In the genomic region with DNA sequence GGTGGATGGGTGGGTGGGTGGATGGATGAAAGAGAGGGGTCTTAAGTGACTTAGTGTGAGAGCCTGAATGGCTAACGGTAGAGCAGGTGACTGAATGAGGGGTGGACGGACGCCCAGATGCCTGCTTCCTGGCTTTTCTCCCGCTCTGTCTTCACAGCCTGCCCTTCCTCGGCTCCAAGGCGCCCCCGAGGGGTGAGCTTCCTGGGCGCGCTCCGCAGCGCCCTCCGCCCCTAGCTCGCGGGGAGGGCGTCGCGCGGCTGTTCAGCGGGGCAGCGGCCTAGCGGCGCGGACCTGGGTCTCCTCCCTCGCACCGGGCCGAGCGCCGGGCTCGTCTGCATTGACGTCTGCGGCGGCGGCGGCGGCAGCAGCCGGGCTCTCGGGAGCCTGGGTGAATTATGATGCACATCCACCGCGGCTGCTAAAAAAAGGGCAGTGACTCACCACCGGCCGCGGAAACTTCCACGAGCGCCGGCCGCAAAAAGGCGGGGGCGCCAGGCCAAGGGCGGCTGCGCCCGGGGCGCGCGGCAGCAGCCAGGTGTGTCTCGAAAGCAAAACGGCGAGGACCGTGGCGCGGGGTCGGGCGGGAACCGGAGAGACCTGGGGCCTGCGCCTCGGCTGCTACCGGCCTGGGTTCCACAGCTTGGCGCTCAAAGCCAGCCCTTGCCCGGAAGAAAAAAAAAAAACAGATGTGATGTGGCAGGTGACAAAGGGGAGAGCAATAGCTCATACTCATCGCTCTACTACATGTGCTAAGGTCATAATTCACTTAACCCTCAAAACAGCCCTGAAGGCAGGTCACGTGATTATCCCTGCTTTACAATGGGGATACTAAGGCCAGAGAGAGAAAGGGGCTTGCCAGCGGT, we compare ENCODE assay signal across 8 cellular contexts.
DNase-seq lines count a peak whose midpoint lies in the region; ATAC-seq and TF ChIP-seq lines count a peak whose summit lies in the region.

No MANE protein-coding gene starts in this region.

- peaks cover 5 to 10% (median 6%) of the 10 kb centered on the region in 4 donors for H3K4me1 Mint-ChIP-seq in CD4-positive, alpha-beta memory T cell
- H3K4me1 Mint-ChIP-seq in activated naive CD4-positive, alpha-beta T cell treated with anti-CD3 and anti-CD28 coated beads, Interleukin-2, amount 50 U/mL, for 24 hours: peaks cover 15% of the 10 kb centered on the region

- CTCF ChIA-PET in CD4-positive, alpha-beta memory T cell (lab: Charles Lee; ENCODE audit: partially characterized antibody): no interaction called here

- no peak overlapping the region for H3K27ac ChIP-seq in CD4-positive, alpha-beta memory T cell (ENCODE audit: low read depth, low read length)
- no peak overlapping the region for H3K27ac ChIP-seq in RWPE2 (ENCODE audit: poor library complexity, severe bottlenecking)
- H3K27ac ChIP-seq in osteoblast (ENCODE audit: low read depth, low read length): peak overlapping the region; percentile 79
- H3K27ac ChIP-seq in temporal lobe (ENCODE audit: low read depth, low read length): peak overlapping the region; percentile 27

- peak; percentile 51 for TF ChIP-seq CTCF in RWPE2 (IDR thresholded peaks at IDR 0.05; ENCODE audit: poor library complexity, severe bottlenecking)
- TF ChIP-seq CTCF in osteoblast (IDR thresholded peaks at IDR 0.05; ENCODE audit: extremely low read depth, low read depth, low read length): no peak

- H3K27ac Mint-ChIP-seq in CD4-positive, alpha-beta memory T cell: peak overlapping the region in 3 of 7 donors; percentile 7 to 25 (median 8)
- H3K27ac Mint-ChIP-seq in activated naive CD4-positive, alpha-beta T cell treated with anti-CD3 and anti-CD28 coated beads, Interleukin-2, amount 50 U/mL, for 24 hours: peak overlapping the region; percentile 83

- H3K27me3 Mint-ChIP-seq in CD4-positive, alpha-beta memory T cell: peaks cover 11 to 19% of the 10 kb centered on the region in 2 donors
- H3K27me3 Mint-ChIP-seq in activated naive CD4-positive, alpha-beta T cell treated with anti-CD3 and anti-CD28 coated beads, Interleukin-2, amount 50 U/mL, for 24 hours: peaks cover 19% of the 10 kb centered on the region

- POLR2A ChIA-PET in CD4-positive, alpha-beta memory T cell (lab: Charles Lee; ENCODE audit: partially characterized antibody): no interaction called here

- H3K4me3 ChIP-seq in CD4-positive, alpha-beta memory T cell (ENCODE audit: low read length in 2 of 2): peak overlapping the region in 1 of 2 donors; percentile 14
- H3K4me3 ChIP-seq in RWPE2 (ENCODE audit: severe bottlenecking): peak overlapping the region; percentile 28
- peak overlapping the region; percentile 67 for H3K4me3 ChIP-seq in osteoblast (ENCODE audit: insufficient read depth, low read length)

- H3K4me1 ChIP-seq in CD4-positive, alpha-beta memory T cell (ENCODE audit: insufficient read depth, low read length): peaks cover 3% of the 10 kb centered on the region
- H3K4me1 ChIP-seq in RWPE2 (ENCODE audit: insufficient read depth, poor library complexity, severe bottlenecking) (peaks cover 6% of the 10 kb centered on the region), osteoblast (ENCODE audit: insufficient read depth, low read length) (peaks cover 20% of the 10 kb centered on the region)

- H3K36me3 Mint-ChIP-seq in CD4-positive, alpha-beta memory T cell: no peaks in the 10 kb centered on the region
- H3K36me3 Mint-ChIP-seq in activated naive CD4-positive, alpha-beta T cell treated with anti-CD3 and anti-CD28 coated beads, Interleukin-2, amount 50 U/mL, for 24 hours: no peaks in the 10 kb centered on the region

- no peaks in the 10 kb centered on the region for H3K36me3 ChIP-seq in CD4-positive, alpha-beta memory T cell (ENCODE audit: insufficient read depth, low read length)
- no peaks in the 10 kb centered on the region for H3K36me3 ChIP-seq in RWPE2 (ENCODE audit: low read depth)
- H3K36me3 ChIP-seq in osteoblast (ENCODE audit: insufficient read depth, low read length): no peaks in the 10 kb centered on the region

- peak overlapping the region; percentile 90 for H2AFZ ChIP-seq in osteoblast (ENCODE audit: low read length)

- peaks cover 4% of the 10 kb centered on the region for H3K27me3 ChIP-seq in CD4-positive, alpha-beta memory T cell (ENCODE audit: insufficient read depth, low read length)
- no peaks in the 10 kb centered on the region for H3K27me3 ChIP-seq in RWPE2 (ENCODE audit: insufficient read depth, poor library complexity, severe bottlenecking)
- H3K27me3 ChIP-seq in osteoblast (ENCODE audit: insufficient read depth, low read length): no peaks in the 10 kb centered on the region

- H3K4me3 Mint-ChIP-seq in CD4-positive, alpha-beta memory T cell: peak overlapping the region; percentile 58 to 77 (median 65)
- H3K4me3 Mint-ChIP-seq in activated naive CD4-positive, alpha-beta T cell treated with anti-CD3 and anti-CD28 coated beads, Interleukin-2, amount 50 U/mL, for 24 hours: peak overlapping the region; percentile 54

- no peaks in the 10 kb centered on the region for H4K20me1 ChIP-seq in osteoblast (ENCODE audit: insufficient read depth, low read length)

- peak overlapping the region; percentile 82 for H3K4me2 ChIP-seq in osteoblast (ENCODE audit: insufficient read depth, low read length)

- H3K9me3 Mint-ChIP-seq in CD4-positive, alpha-beta memory T cell: peaks cover 0 to 2% (median 0%) of the 10 kb centered on the region in 8 donors
- H3K9me3 Mint-ChIP-seq in activated naive CD4-positive, alpha-beta T cell treated with anti-CD3 and anti-CD28 coated beads, Interleukin-2, amount 50 U/mL, for 24 hours: no peaks in the 10 kb centered on the region

- peak; percentile 83 for ATAC-seq in GM19372 (IDR thresholded peaks at IDR 0.05; ENCODE audit: low read depth, unreplicated experiment)
- peak; percentile 84 for ATAC-seq in HG03460 (IDR thresholded peaks at IDR 0.05; ENCODE audit: unreplicated experiment)
- peak; percentile 94 for ATAC-seq in RWPE2 (ENCODE audit: low read depth)

- H3K9me3 ChIP-seq in CD4-positive, alpha-beta memory T cell (ENCODE audit: control insufficient read depth in 1 of 2, low read length in 2 of 2): no peaks in the 10 kb centered on the region
- no peaks in the 10 kb centered on the region for H3K9me3 ChIP-seq in RWPE2 (ENCODE audit: severe bottlenecking)
- no peaks in the 10 kb centered on the region for H3K9me3 ChIP-seq in osteoblast (ENCODE audit: low read depth, low read length)

- peak; percentile 48 to 71 (median 55) for DNase-seq in CD4-positive, alpha-beta memory T cell
- peak; percentile 88 for DNase-seq in RWPE2 (ENCODE audit: low spot score)
- DNase-seq in glomerular endothelial cell (ENCODE audit: extremely low read depth, low read depth, low spot score): peak; percentile 4
- DNase-seq in osteoblast (ENCODE audit: insufficient read length, low spot score, missing footprints): peak; percentile 98

- intact Hi-C loops in CD4-positive, alpha-beta memory T cell (cut with micrococcal nuclease): no loop called here

- H3K79me2 ChIP-seq in osteoblast (ENCODE audit: insufficient read depth, low read length): no peaks in the 10 kb centered on the region

Comparison
In these comparisons a context has a peak if more than half of its experiments do, and no peak if none do; other contexts are left out.
1. DNase-seq: peak in every context shown above with its lines; median percentile 98 in osteoblast; 88 in RWPE2; 55 in CD4-positive, alpha-beta memory T cell; 4 in glomerular endothelial cell.
2. H3K27ac ChIP-seq: peak in osteoblast (single experiment) and temporal lobe (single experiment); none in CD4-positive, alpha-beta memory T cell (single experiment) and RWPE2 (single experiment).
3. Peak in every context shown above with its lines, with median percentiles within 50 percentile points of each other: ATAC-seq.